ENCODE assay signal across 8 cellular contexts in genomic region chr5:179732412-179732917, GRCh38. TPM values are rescaled to one million over a fixed set of nuclear protein-coding genes. Genes with fewer than 3 reads are reported as not detected.
DNase-seq lines count a peak whose midpoint lies in the region; ATAC-seq and TF ChIP-seq lines count a peak whose summit lies in the region.

MAML1 (plus strand) TSS chr5:179732822; CDS start chr5:179733113, 291 bp downstream.

- peak; percentile 95 for ATAC-seq in GM18873 (IDR thresholded peaks at IDR 0.05; ENCODE audit: low FRiP score, unreplicated experiment)
- ATAC-seq in HG03139 (IDR thresholded peaks at IDR 0.05; ENCODE audit: unreplicated experiment), result peak; percentile 92

- intact Hi-C loops in mammary epithelial cell (cut with micrococcal nuclease), result loop anchor here (1.0 to 2.0 kb wide), 5 partner anchors 30 to 89 kb away; partner anchors contain the start of genes CANX and MGAT4B

- dilution Hi-C loops in mammary epithelial cell (cut with HindIII; ENCODE audit: low sequenced_read_pairs), result no loop called here

- H3K27me3 ChIP-seq in WERI-Rb-1 (ENCODE audit: insufficient read depth, low read depth, severe bottlenecking) (no peaks in the 10 kb centered on the region), mammary epithelial cell (ENCODE audit: insufficient read depth, low read length) (no peaks in the 10 kb centered on the region)

- H3K4me1 ChIP-seq in mammary epithelial cell (ENCODE audit: insufficient read depth, low read length), result peaks cover 8% of the 10 kb centered on the region

- WGBS in mammary epithelial cell (ENCODE audit: low coverage, missing lambda C conversion rate), result 0% methylated on average over 21 of the region's 41 CpGs

- in situ Hi-C loops in ACHN (cut with HindIII; ENCODE audit: low pct_ligation_motif_present, low pct_unique_long_range_greater_than_20kb, low sequenced_read_pairs) (no loop called here), mammary epithelial cell (cut with MboI; ENCODE audit: low sequenced_read_pairs in 2 of 2) (no loop called here)

- no peaks in the 10 kb centered on the region for H4K20me1 ChIP-seq in mammary epithelial cell (ENCODE audit: insufficient read depth, low read length)

- H3K9me3 ChIP-seq in WERI-Rb-1 (ENCODE audit: severe bottlenecking), result no peaks in the 10 kb centered on the region
- H3K9me3 ChIP-seq in mammary epithelial cell (replicated peaks; ENCODE audit: insufficient read depth, low read length), result no peaks in the 10 kb centered on the region
- H3K9me3 ChIP-seq in iPS-18c (ENCODE audit: control insufficient read depth, insufficient read depth, low read length), result no peaks in the 10 kb centered on the region

- peak within 1 kb of the TSS; percentile 75 for H2AFZ ChIP-seq in mammary epithelial cell (ENCODE audit: low read depth, low read length)

- no TSS peak for BruUV-seq in mammary epithelial cell (replicated peaks; lab: Mats Ljungman, UMichigan)

- H3K79me2 ChIP-seq in mammary epithelial cell (ENCODE audit: insufficient read depth, low read length), result peaks cover 53% of the 10 kb centered on the region

- peak within 1 kb of the TSS; percentile 67 for H3K4me3 ChIP-seq in WERI-Rb-1 (ENCODE audit: low read depth, low read length)
- peak within 1 kb of the TSS; percentile 58 to 82 (median 60) for H3K4me3 ChIP-seq in mammary epithelial cell (replicated peaks in 1 of 3; ENCODE audit: insufficient read depth in 1 of 3, low read depth in 2 of 3, low read length in 3 of 3)
- peak within 1 kb of the TSS; percentile 84 for H3K4me3 ChIP-seq in iPS-18c (ENCODE audit: insufficient read depth, low read depth, low read length)
- peak within 1 kb of the TSS; percentile 64 to 99 (median 96) for H3K4me3 ChIP-seq in skin epidermis

- peak within 1 kb of the TSS; percentile 83 for H3K4me2 ChIP-seq in mammary epithelial cell (ENCODE audit: insufficient read depth, low read depth, low read length)

- peak within 1 kb of the TSS; percentile 71 for H3K9ac ChIP-seq in mammary epithelial cell (ENCODE audit: insufficient read depth, low read length)

- DNase-seq in ACHN, result peak; percentile 99
- peak; percentile 99 for DNase-seq in NCI-H2227 (lab: John Stamatoyannopoulos, UW; ENCODE audit: unreplicated experiment)
- DNase-seq in WERI-Rb-1, result peak; percentile 97
- peak; percentile 100 for DNase-seq in mammary epithelial cell

- CTCF ChIA-PET in mammary epithelial cell (lab: Charles Lee; ENCODE audit: low non-redundant PET), result no interaction called here

- H3K27ac ChIP-seq in WERI-Rb-1 (peak within 1 kb of the TSS; percentile 91), mammary epithelial cell (ENCODE audit: insufficient read depth, low read depth, low read length) (peak within 1 kb of the TSS; percentile 67), skin epidermis (peak within 1 kb of the TSS; percentile 87 to 98 (median 95))

- TF ChIP-seq CTCF in WERI-Rb-1 (IDR thresholded peaks at IDR 0.05; ENCODE audit: low read depth, low read length) (no peak), mammary epithelial cell (conservative IDR thresholded peaks at IDR 0.05 in 1 of 2, IDR thresholded peaks at IDR 0.05 in 1 of 2; ENCODE audit: extremely low read depth in 1 of 2, insufficient read depth in 1 of 2, low read depth in 1 of 2, low read length in 2 of 2) (no peak)

- H3K36me3 ChIP-seq in WERI-Rb-1, result peaks cover 10% of the 10 kb centered on the region
- peaks cover 21% of the 10 kb centered on the region for H3K36me3 ChIP-seq in mammary epithelial cell (ENCODE audit: insufficient read depth, low read length)

RNA-seq across cellular contexts. Expression of gene MAML1, which starts in this region (rescaled TPM):
- 10 to 100 TPM; 10.5 to 17.7 TPM for total RNA-seq in mammary epithelial cell
- polyA plus RNA-seq in mammary epithelial cell, result 5.8 TPM
- 32.4 TPM for polyA minus RNA-seq in mammary epithelial cell

Comparison
In these comparisons a context has a peak if more than half of its experiments do, and no peak if none do; other contexts are left out.
1. Peak in every context shown above with its lines: DNase-seq, ATAC-seq, H3K4me3 ChIP-seq and H3K27ac ChIP-seq.